ENCODE assay signal across 8 cellular contexts in genomic region chr16:25031441-25032307, GRCh38. TPM values are rescaled to one million over a fixed set of nuclear protein-coding genes. Genes with fewer than 3 reads are reported as not detected.
A peak's percentile ranks its signal among the peaks of the same experiment; 100 is the strongest.
DNase-seq lines count a peak whose midpoint lies in the region; ATAC-seq and TF ChIP-seq lines count a peak whose summit lies in the region.

No MANE protein-coding gene starts in this region.

- no peaks in the 10 kb centered on the region for H3K9me3 ChIP-seq in left ventricle myocardium inferior (replicated peaks)

- intact Hi-C loops in left ventricle myocardium inferior (cut with micrococcal nuclease) (no loop called here), posterior vena cava (cut with DNase I) (no loop called here)

- peak overlapping the region; percentile 83 for H3K27ac ChIP-seq in left ventricle myocardium inferior (replicated peaks)

- DNase-seq in GM13976 (ENCODE audit: low spot score) (peak; percentile 92), NCI-H1436 treated with DMSO at 0.1 percent for 48 hours (lab: John Stamatoyannopoulos, UW) (peak; percentile 78), T follicular helper cell (ENCODE audit: low read depth) (peak; percentile 89), amniotic stem cell (lab: John Stamatoyannopoulos, UW) (peak; percentile 91), left ventricle myocardium inferior (peak; percentile 85), posterior vena cava (ENCODE audit: low spot score) (peak; percentile 93), ureter (ENCODE audit: low spot score) (peak; percentile 93)

- peaks cover 19% of the 10 kb centered on the region for H3K4me1 ChIP-seq in left ventricle myocardium inferior

- in situ Hi-C loops in GM13976 (cut with MboI; ENCODE audit: low sequenced_read_pairs, unreplicated experiment): no loop called here

- peak; percentile 96 for ATAC-seq in HG02852 (IDR thresholded peaks at IDR 0.05; ENCODE audit: unreplicated experiment)

- peak overlapping the region; percentile 97 for H3K4me3 ChIP-seq in left ventricle myocardium inferior

- no peaks in the 10 kb centered on the region for H3K36me3 ChIP-seq in left ventricle myocardium inferior

- no peak for TF ChIP-seq CTCF in GM13976 (IDR thresholded peaks at IDR 0.05; ENCODE audit: borderline replicate concordance, control extremely low read depth, extremely low read depth, insufficient read depth, missing control alignments)
- TF ChIP-seq CTCF in left ventricle myocardium inferior (IDR thresholded peaks at IDR 0.05; ENCODE audit: borderline replicate concordance): no peak

- no peaks in the 10 kb centered on the region for H3K27me3 ChIP-seq in left ventricle myocardium inferior (ENCODE audit: low read depth)

RNA-seq across cellular contexts. Expression of gene ARHGAP17, which starts 16.5 kb away (rescaled TPM):
- 53.7 TPM for total RNA-seq in left ventricle myocardium inferior
- 10 to 100 TPM; 71.1 to 81.2 TPM for total RNA-seq in posterior vena cava
- 64.7 TPM for total RNA-seq in ureter

Comparison
In these comparisons a context has a peak if more than half of its experiments do, and no peak if none do; other contexts are left out.
1. Peak in every context shown above with its lines: DNase-seq, ATAC-seq, H3K4me3 ChIP-seq and H3K27ac ChIP-seq.